Comparison of ENCODE assay signal across 1 cellular context in genomic region chr20:47785900-47786762, GRCh38.
TF ChIP-seq lines count a peak whose summit lies in the region.

No MANE protein-coding gene starts in this region.

TF ChIP-seq in HepG2, 621 proteins besides CTCF, POLR2A, EP300 and RAD21 (continued from another document and continues in another):
- TF ChIP-seq, protein P1, sequence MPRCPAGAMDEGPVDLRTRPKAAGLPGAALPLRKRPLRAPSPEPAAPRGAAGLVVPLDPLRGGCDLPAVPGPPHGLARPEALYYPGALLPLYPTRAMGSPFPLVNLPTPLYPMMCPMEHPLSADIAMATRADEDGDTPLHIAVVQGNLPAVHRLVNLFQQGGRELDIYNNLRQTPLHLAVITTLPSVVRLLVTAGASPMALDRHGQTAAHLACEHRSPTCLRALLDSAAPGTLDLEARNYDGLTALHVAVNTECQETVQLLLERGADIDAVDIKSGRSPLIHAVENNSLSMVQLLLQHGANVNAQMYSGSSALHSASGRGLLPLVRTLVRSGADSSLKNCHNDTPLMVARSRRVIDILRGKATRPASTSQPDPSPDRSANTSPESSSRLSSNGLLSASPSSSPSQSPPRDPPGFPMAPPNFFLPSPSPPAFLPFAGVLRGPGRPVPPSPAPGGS (CRISPR knock-in tag; IDR thresholded peaks at IDR 0.05): 0 out of 2 replicates have a peak, but pooled peaks have one; percentile 29
- 0 out of 2 replicates have a peak, but pooled peaks have one; percentile 40 for TF ChIP-seq ZNF749 (CRISPR knock-in tag; IDR thresholded peaks at IDR 0.05; ENCODE audit: borderline replicate concordance)
- peak; percentile 79; the same call in 1 of the 2 replicates for TF ChIP-seq TGIF2 (CRISPR knock-in tag; IDR thresholded peaks at IDR 0.05)
- TF ChIP-seq SMAD3 (CRISPR knock-in tag; IDR thresholded peaks at IDR 0.05): peak; percentile 32; the same call in 1 of the 2 replicates
- TF ChIP-seq SAP130 (CRISPR knock-in tag; IDR thresholded peaks at IDR 0.05; ENCODE audit: low read depth): peak; percentile 43; the same call in 1 of the 2 replicates
- TF ChIP-seq NCOA2 (CRISPR knock-in tag; IDR thresholded peaks at IDR 0.05): no peak
- TF ChIP-seq, protein P2, sequence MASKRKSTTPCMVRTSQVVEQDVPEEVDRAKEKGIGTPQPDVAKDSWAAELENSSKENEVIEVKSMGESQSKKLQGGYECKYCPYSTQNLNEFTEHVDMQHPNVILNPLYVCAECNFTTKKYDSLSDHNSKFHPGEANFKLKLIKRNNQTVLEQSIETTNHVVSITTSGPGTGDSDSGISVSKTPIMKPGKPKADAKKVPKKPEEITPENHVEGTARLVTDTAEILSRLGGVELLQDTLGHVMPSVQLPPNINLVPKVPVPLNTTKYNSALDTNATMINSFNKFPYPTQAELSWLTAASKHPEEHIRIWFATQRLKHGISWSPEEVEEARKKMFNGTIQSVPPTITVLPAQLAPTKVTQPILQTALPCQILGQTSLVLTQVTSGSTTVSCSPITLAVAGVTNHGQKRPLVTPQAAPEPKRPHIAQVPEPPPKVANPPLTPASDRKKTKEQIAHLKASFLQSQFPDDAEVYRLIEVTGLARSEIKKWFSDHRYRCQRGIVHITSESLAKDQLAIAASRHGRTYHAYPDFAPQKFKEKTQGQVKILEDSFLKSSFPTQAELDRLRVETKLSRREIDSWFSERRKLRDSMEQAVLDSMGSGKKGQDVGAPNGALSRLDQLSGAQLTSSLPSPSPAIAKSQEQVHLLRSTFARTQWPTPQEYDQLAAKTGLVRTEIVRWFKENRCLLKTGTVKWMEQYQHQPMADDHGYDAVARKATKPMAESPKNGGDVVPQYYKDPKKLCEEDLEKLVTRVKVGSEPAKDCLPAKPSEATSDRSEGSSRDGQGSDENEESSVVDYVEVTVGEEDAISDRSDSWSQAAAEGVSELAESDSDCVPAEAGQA (IDR thresholded peaks at IDR 0.05; ENCODE audit: low read depth): no peak
- TF ChIP-seq, protein P2 (CRISPR knock-in tag; IDR thresholded peaks at IDR 0.05; ENCODE audit: borderline replicate concordance): no peak
- TF ChIP-seq ZNF550 (CRISPR knock-in tag; IDR thresholded peaks at IDR 0.05; ENCODE audit: borderline replicate concordance): peak; percentile 79; the same call in 1 of the 2 replicates
- no peak for TF ChIP-seq ZNF605 (CRISPR knock-in tag; IDR thresholded peaks at IDR 0.05)
- TF ChIP-seq ZNF276 (CRISPR knock-in tag; IDR thresholded peaks at IDR 0.05; ENCODE audit: low read depth): no peak
- TF ChIP-seq TFAP4 (IDR thresholded peaks at IDR 0.05; ENCODE audit: borderline replicate concordance, low read depth): peak; percentile 85
- TF ChIP-seq SRSF1 (optimal IDR thresholded peaks at IDR 0.05; ENCODE audit: low read depth, low read length): peak; percentile 49
- TF ChIP-seq KMT2B (CRISPR knock-in tag; IDR thresholded peaks at IDR 0.05): peak; percentile 41; the same call in 1 of the 2 replicates
- TF ChIP-seq, protein P3, sequence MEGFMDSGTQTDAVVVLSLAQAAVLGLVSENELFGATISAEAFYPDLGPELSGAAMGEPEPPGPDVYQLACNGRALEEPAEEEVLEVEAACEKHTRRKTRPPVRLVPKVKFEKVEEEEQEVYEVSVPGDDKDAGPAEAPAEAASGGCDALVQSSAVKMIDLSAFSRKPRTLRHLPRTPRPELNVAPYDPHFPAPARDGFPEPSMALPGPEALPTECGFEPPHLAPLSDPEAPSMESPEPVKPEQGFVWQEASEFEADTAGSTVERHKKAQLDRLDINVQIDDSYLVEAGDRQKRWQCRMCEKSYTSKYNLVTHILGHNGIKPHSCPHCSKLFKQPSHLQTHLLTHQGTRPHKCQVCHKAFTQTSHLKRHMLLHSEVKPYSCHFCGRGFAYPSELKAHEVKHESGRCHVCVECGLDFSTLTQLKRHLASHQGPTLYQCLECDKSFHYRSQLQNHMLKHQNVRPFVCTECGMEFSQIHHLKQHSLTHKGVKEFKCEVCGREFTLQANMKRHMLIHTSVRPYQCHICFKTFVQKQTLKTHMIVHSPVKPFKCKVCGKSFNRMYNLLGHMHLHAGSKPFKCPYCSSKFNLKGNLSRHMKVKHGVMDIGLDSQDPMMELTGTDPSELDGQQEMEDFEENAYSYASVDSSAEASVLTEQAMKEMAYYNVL (CRISPR knock-in tag; IDR thresholded peaks at IDR 0.05; ENCODE audit: borderline replicate concordance): peak; percentile 59; the same call in 1 of the 2 replicates
- 0 out of 2 replicates have a peak, but pooled peaks have one; percentile 66 for TF ChIP-seq ETS1 (CRISPR knock-in tag; IDR thresholded peaks at IDR 0.05)
- TF ChIP-seq ZNF768 (CRISPR knock-in tag; IDR thresholded peaks at IDR 0.05): peak; percentile 91; the same call in 1 of the 2 replicates
- TF ChIP-seq, protein P4, sequence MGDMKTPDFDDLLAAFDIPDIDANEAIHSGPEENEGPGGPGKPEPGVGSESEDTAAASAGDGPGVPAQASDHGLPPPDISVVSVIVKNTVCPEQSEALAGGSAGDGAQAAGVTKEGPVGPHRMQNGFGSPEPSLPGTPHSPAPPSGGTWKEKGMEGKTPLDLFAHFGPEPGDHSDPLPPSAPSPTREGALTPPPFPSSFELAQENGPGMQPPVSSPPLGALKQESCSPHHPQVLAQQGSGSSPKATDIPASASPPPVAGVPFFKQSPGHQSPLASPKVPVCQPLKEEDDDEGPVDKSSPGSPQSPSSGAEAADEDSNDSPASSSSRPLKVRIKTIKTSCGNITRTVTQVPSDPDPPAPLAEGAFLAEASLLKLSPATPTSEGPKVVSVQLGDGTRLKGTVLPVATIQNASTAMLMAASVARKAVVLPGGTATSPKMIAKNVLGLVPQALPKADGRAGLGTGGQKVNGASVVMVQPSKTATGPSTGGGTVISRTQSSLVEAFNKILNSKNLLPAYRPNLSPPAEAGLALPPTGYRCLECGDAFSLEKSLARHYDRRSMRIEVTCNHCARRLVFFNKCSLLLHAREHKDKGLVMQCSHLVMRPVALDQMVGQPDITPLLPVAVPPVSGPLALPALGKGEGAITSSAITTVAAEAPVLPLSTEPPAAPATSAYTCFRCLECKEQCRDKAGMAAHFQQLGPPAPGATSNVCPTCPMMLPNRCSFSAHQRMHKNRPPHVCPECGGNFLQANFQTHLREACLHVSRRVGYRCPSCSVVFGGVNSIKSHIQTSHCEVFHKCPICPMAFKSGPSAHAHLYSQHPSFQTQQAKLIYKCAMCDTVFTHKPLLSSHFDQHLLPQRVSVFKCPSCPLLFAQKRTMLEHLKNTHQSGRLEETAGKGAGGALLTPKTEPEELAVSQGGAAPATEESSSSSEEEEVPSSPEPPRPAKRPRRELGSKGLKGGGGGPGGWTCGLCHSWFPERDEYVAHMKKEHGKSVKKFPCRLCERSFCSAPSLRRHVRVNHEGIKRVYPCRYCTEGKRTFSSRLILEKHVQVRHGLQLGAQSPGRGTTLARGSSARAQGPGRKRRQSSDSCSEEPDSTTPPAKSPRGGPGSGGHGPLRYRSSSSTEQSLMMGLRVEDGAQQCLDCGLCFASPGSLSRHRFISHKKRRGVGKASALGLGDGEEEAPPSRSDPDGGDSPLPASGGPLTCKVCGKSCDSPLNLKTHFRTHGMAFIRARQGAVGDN (CRISPR knock-in tag; IDR thresholded peaks at IDR 0.05): peak; percentile 75
- TF ChIP-seq CENPT (CRISPR knock-in tag; IDR thresholded peaks at IDR 0.05; ENCODE audit: low read depth): peak; percentile 18; the same call in 1 of the 2 replicates
- TF ChIP-seq, protein P5, sequence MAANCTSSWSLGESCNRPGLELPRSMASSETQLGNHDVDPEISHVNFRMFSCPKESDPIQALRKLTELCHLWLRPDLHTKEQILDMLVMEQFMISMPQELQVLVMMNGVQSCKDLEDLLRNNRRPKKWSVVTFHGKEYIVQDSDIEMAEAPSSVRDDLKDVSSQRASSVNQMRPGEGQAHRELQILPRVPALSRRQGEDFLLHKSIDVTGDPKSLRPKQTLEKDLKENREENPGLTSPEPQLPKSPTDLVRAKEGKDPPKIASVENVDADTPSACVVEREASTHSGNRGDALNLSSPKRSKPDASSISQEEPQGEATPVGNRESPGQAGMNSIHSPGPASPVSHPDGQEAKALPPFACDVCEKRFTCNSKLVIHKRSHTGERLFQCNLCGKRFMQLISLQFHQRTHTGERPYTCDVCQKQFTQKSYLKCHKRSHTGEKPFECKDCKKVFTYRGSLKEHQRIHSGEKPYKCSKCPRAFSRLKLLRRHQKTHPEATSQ (CRISPR knock-in tag; IDR thresholded peaks at IDR 0.05; ENCODE audit: borderline replicate concordance): no peak
- TF ChIP-seq ZMAT5 (CRISPR knock-in tag; IDR thresholded peaks at IDR 0.05; ENCODE audit: borderline replicate concordance, low read depth): no peak
- TF ChIP-seq POGZ (CRISPR knock-in tag; IDR thresholded peaks at IDR 0.05): peak; percentile 39; the same call in 1 of the 2 replicates
- 0 out of 2 replicates have a peak, but pooled peaks have one; percentile 66 for TF ChIP-seq HIVEP1 (CRISPR knock-in tag; IDR thresholded peaks at IDR 0.05)
- 0 out of 2 replicates have a peak, but pooled peaks have one; percentile 28 for TF ChIP-seq ZFP41 (CRISPR knock-in tag; IDR thresholded peaks at IDR 0.05; ENCODE audit: borderline replicate concordance)
- no peak for TF ChIP-seq SP1 (IDR thresholded peaks at IDR 0.05)
- no peak for TF ChIP-seq SP1 (CRISPR knock-in tag; IDR thresholded peaks at IDR 0.05)
- no peak for TF ChIP-seq PHB2 (IDR thresholded peaks at IDR 0.05; ENCODE audit: partially characterized antibody)
- TF ChIP-seq HMG20B (CRISPR knock-in tag; conservative IDR thresholded peaks at IDR 0.05): 0 out of 2 replicates have a peak, but pooled peaks have one; percentile 33
- TF ChIP-seq ZMAT3 (CRISPR knock-in tag; conservative IDR thresholded peaks at IDR 0.05): no peak
- TF ChIP-seq CENPBD1 (CRISPR knock-in tag; IDR thresholded peaks at IDR 0.05; ENCODE audit: borderline replicate concordance, low read depth): no peak
- TF ChIP-seq, protein P6, sequence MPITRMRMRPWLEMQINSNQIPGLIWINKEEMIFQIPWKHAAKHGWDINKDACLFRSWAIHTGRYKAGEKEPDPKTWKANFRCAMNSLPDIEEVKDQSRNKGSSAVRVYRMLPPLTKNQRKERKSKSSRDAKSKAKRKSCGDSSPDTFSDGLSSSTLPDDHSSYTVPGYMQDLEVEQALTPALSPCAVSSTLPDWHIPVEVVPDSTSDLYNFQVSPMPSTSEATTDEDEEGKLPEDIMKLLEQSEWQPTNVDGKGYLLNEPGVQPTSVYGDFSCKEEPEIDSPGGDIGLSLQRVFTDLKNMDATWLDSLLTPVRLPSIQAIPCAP (CRISPR knock-in tag; IDR thresholded peaks at IDR 0.05; ENCODE audit: low read depth): no peak
- TF ChIP-seq RBAK (CRISPR knock-in tag; IDR thresholded peaks at IDR 0.05): no peak
- TF ChIP-seq CBX5 (CRISPR knock-in tag; IDR thresholded peaks at IDR 0.05; ENCODE audit: borderline replicate concordance): no peak
- 0 out of 2 replicates have a peak, but pooled peaks have one; percentile 43 for TF ChIP-seq ZMYM3 (CRISPR knock-in tag; IDR thresholded peaks at IDR 0.05)
- TF ChIP-seq ZNF333 (CRISPR knock-in tag; IDR thresholded peaks at IDR 0.05; ENCODE audit: borderline replicate concordance): no peak
- TF ChIP-seq MZF1 (CRISPR knock-in tag; IDR thresholded peaks at IDR 0.05; ENCODE audit: borderline replicate concordance): no peak
- 0 out of 2 replicates have a peak, but pooled peaks have one; percentile 35 for TF ChIP-seq ZSCAN22 (CRISPR knock-in tag; IDR thresholded peaks at IDR 0.05)
- no peak for TF ChIP-seq NCOA1 (CRISPR knock-in tag; IDR thresholded peaks at IDR 0.05)
- 0 out of 2 replicates have a peak, but pooled peaks have one; percentile 74 for TF ChIP-seq ZNF713 (CRISPR knock-in tag; IDR thresholded peaks at IDR 0.05)
